15 cellular contexts compared by ENCODE assay signal in the genomic region with DNA sequence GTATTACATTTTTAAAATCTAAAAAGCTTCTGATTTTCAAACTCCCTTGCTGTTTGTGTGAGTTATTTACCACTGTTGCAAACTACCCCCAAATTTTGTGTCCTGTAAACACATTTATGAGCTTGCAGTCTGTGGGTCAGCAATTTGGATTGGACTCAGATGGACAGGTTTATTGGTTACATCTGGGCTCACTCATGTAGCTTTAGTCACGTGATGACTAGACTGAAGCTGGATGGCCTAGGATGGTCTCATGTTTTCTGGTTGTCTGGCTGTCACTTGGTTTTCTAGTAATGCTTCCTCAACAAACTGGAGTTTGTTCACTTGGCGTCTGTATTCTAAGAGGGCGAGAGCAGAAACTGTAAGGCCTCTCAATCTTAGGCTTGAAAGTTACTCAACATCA. TPM values are rescaled to one million over a fixed set of nuclear protein-coding genes. Genes with fewer than 3 reads are reported as not detected.
DNase-seq lines count a peak whose midpoint lies in the region; ATAC-seq and TF ChIP-seq lines count a peak whose summit lies in the region.
"Had no signal": no experiment of that assay in that cellular context is flagged by ENCODE, and none has a peak within 500 bp of the region (broad histone marks: within the 10 kb centered on the region; RNA-seq: fewer than 3 reads in every experiment).

No MANE protein-coding gene starts in this region.

- H3K36me3 Mint-ChIP-seq in activated CD4-positive, alpha-beta T cell treated with anti-CD3 and anti-CD28 coated beads, Interleukin-2, amount 10 ng/mL, durations not matched to agents 24 days and 14 days (ENCODE audit: low read depth) = no peaks in the 10 kb centered on the region
- H3K36me3 Mint-ChIP-seq: CD4-positive, alpha-beta memory T cell had no signal

- POLR2A ChIA-PET in HEK293T (lab: Yijun Ruan, JAX) = no interaction called here

- CTCF ChIA-PET in HEK293T (lab: Yijun Ruan, JAX) = interaction anchor here (0.5 to 1.0 kb wide), 2 partner anchors 9 to 49 kb away, joined by 3 to 4 read pairs; no protein-coding TSS in a partner anchor

- no peaks in the 10 kb centered on the region for H3K4me1 Mint-ChIP-seq in activated CD4-positive, alpha-beta T cell treated with anti-CD3 and anti-CD28 coated beads, Interleukin-2, amount 10 ng/mL, durations not matched to agents 24 days and 14 days
- H3K4me1 Mint-ChIP-seq: CD4-positive, alpha-beta memory T cell had no signal

- no peak for ATAC-seq in GM18511 (IDR thresholded peaks at IDR 0.05; ENCODE audit: unreplicated experiment)
- ATAC-seq: HCT116 had no signal

- H3K4me3 Mint-ChIP-seq in activated CD4-positive, alpha-beta T cell treated with anti-CD3 and anti-CD28 coated beads, Interleukin-2, amount 10 ng/mL, durations not matched to agents 24 days and 14 days = no peak overlapping the region
- H3K4me3 Mint-ChIP-seq: CD4-positive, alpha-beta memory T cell had no signal

- H3K27me3 Mint-ChIP-seq in activated CD4-positive, alpha-beta T cell treated with anti-CD3 and anti-CD28 coated beads, Interleukin-2, amount 10 ng/mL, durations not matched to agents 24 days and 14 days = peaks cover 14% of the 10 kb centered on the region

- no peak overlapping the region for H3K4me3 ChIP-seq in fibroblast of mammary gland (ENCODE audit: control insufficient read depth, low read depth, low read length)

- intact Hi-C loops in activated CD4-positive, alpha-beta T cell treated with anti-CD3 and anti-CD28 coated beads, Interleukin-2, amount 10 ng/mL, durations not matched to agents 24 days and 14 days (cut with micrococcal nuclease) = no loop called here

- no peaks in the 10 kb centered on the region for H3K9me3 Mint-ChIP-seq in activated CD4-positive, alpha-beta T cell treated with anti-CD3 and anti-CD28 coated beads, Interleukin-2, amount 10 ng/mL, durations not matched to agents 24 days and 14 days
- H3K9me3 Mint-ChIP-seq: CD4-positive, alpha-beta memory T cell had no signal

- DNase-seq in HEK293T (ENCODE audit: extremely low spot score) (no peak), NCI-H69 (lab: John Stamatoyannopoulos, UW) (peak; percentile 71), fibroblast of mammary gland (ENCODE audit: low read depth) (peak; percentile 8), CD1c-positive myeloid dendritic cell (ENCODE audit: extremely low spot score) (no peak)
- DNase-seq in activated CD4-positive, alpha-beta T cell treated with anti-CD3 and anti-CD28 coated beads, Interleukin-2, amount 10 ng/mL, durations not matched to agents 24 days and 14 days = no peak
- DNase-seq: ACHN; AML-193; CD4-positive, alpha-beta memory T cell; DMS153; DMS79; GDM1; GOT3; H7 had no signal

- TF ChIP-seq CTCF in fibroblast of mammary gland (conservative IDR thresholded peaks at IDR 0.05; ENCODE audit: control insufficient read depth, insufficient read depth, low read depth, low read length) = no peak

- no peak overlapping the region for H3K27ac Mint-ChIP-seq in activated CD4-positive, alpha-beta T cell treated with anti-CD3 and anti-CD28 coated beads, Interleukin-2, amount 10 ng/mL, durations not matched to agents 24 days and 14 days
- H3K27ac Mint-ChIP-seq: CD4-positive, alpha-beta memory T cell had no signal

TF ChIP-seq in HEK293T, 16 proteins besides CTCF, POLR2A, EP300 and RAD21:
- TF ChIP-seq, protein P1, sequence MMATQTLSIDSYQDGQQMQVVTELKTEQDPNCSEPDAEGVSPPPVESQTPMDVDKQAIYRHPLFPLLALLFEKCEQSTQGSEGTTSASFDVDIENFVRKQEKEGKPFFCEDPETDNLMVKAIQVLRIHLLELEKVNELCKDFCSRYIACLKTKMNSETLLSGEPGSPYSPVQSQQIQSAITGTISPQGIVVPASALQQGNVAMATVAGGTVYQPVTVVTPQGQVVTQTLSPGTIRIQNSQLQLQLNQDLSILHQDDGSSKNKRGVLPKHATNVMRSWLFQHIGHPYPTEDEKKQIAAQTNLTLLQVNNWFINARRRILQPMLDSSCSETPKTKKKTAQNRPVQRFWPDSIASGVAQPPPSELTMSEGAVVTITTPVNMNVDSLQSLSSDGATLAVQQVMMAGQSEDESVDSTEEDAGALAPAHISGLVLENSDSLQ (IDR thresholded peaks at IDR 0.05) = peak; percentile 94
- TF ChIP-seq FOXA1 (IDR thresholded peaks at IDR 0.05) (no peak), SP1 (IDR thresholded peaks at IDR 0.05) (no peak)

RNA-seq across cellular contexts. Expression of a gene that starts 12.2 kb away (rescaled TPM):
- not detected in 2 replicates for total RNA-seq in activated CD4-positive, alpha-beta T cell treated with anti-CD3 and anti-CD28 coated beads, Interleukin-2, amount 10 ng/mL, durations not matched to agents 24 days and 14 days
- total RNA-seq: CD4-positive, alpha-beta memory T cell; H7 had no signal

Comparison
In these comparisons a context has a peak if more than half of its experiments do, and no peak if none do; other contexts are left out.
1. DNase-seq: peak in NCI-H69 (single experiment) and fibroblast of mammary gland (single experiment); none in HEK293T (single experiment), activated CD4-positive, alpha-beta T cell treated with anti-CD3 and anti-CD28 coated beads, Interleukin-2, amount 10 ng/mL, durations not matched to agents 24 days and 14 days (single experiment) and CD1c-positive myeloid dendritic cell (single experiment).